Comparison of ENCODE assay signal across 12 cellular contexts in genomic region chr2:7899241-7899640, GRCh38.
A peak's percentile ranks its signal among the peaks of the same experiment; 100 is the strongest.
DNase-seq lines count a peak whose midpoint lies in the region; ATAC-seq and TF ChIP-seq lines count a peak whose summit lies in the region.
"Had no signal": no experiment of that assay in that cellular context is flagged by ENCODE, and none has a peak within 500 bp of the region (broad histone marks: within the 10 kb centered on the region; RNA-seq: fewer than 3 reads in every experiment).

No MANE protein-coding gene starts in this region.

- H3K27ac Mint-ChIP-seq in IgD-negative memory B cell: no peak overlapping the region
- peak overlapping the region; percentile 7 for H3K27ac Mint-ChIP-seq in dendritic cell treated with granulocyte-macrophage colony-stimulating factor and Interleukin-4, amounts not matched to agents 40 ng/mL and 50 ng/mL, for 4 days
- H3K27ac Mint-ChIP-seq: activated naive CD4-positive, alpha-beta T cell treated with anti-CD3 and anti-CD28 coated beads, Interleukin-2, amount 10 ng/mL, durations not matched to agents 7 days and 5 days; nephron had no signal

- DNase-seq in COR-L47 (lab: John Stamatoyannopoulos, UW) (peak; percentile 87), NCI-H2081 treated with DMSO at 0.1 percent for 48 hours (lab: John Stamatoyannopoulos, UW) (peak; percentile 94), SIG-M5 (lab: John Stamatoyannopoulos, UW) (no peak), esophagus muscularis mucosa (ENCODE audit: extremely low spot score) (no peak)
- DNase-seq: activated CD8-positive, alpha-beta memory T cell treated with anti-CD3 and anti-CD28 coated beads, Interleukin-2, amount 50 U/mL, for 4 hours; activated naive CD4-positive, alpha-beta T cell treated with anti-CD3 and anti-CD28 coated beads, Interleukin-2, amount 10 ng/mL, durations not matched to agents 7 days and 5 days; retina had no signal

- TF ChIP-seq EP300 in esophagus muscularis mucosa (IDR thresholded peaks at IDR 0.05): no peak

- no peaks in the 10 kb centered on the region for H3K27me3 ChIP-seq in esophagus muscularis mucosa

- H3K27ac ChIP-seq in esophagus muscularis mucosa (replicated peaks in 1 of 4): no peak overlapping the region

- H3K4me3 ChIP-seq in esophagus muscularis mucosa: no peak overlapping the region

- WGBS in esophagus muscularis mucosa: 53% methylated on average over 5 of the region's 5 CpGs

- H3K36me3 Mint-ChIP-seq in IgD-negative memory B cell: peaks cover 2% of the 10 kb centered on the region
- H3K36me3 Mint-ChIP-seq in dendritic cell treated with granulocyte-macrophage colony-stimulating factor and Interleukin-4, amounts not matched to agents 40 ng/mL and 50 ng/mL, for 4 days (ENCODE audit: low read depth): no peaks in the 10 kb centered on the region
- H3K36me3 Mint-ChIP-seq: activated naive CD4-positive, alpha-beta T cell treated with anti-CD3 and anti-CD28 coated beads, Interleukin-2, amount 10 ng/mL, durations not matched to agents 7 days and 5 days had no signal

- H3K27me3 Mint-ChIP-seq in IgD-negative memory B cell: peaks cover 19% of the 10 kb centered on the region
- peaks cover 18% of the 10 kb centered on the region for H3K27me3 Mint-ChIP-seq in dendritic cell treated with granulocyte-macrophage colony-stimulating factor and Interleukin-4, amounts not matched to agents 40 ng/mL and 50 ng/mL, for 4 days

- intact Hi-C loops in dendritic cell treated with granulocyte-macrophage colony-stimulating factor and Interleukin-4, amounts not matched to agents 40 ng/mL and 50 ng/mL, for 4 days (cut with micrococcal nuclease): no loop called here
- intact Hi-C loops in esophagus muscularis mucosa (cut with DNase I): no loop called here

- no peaks in the 10 kb centered on the region for H3K4me1 ChIP-seq in esophagus muscularis mucosa

- H3K9me3 Mint-ChIP-seq in IgD-negative memory B cell: peaks cover 0 to 7% (median 0%) of the 10 kb centered on the region in 3 donors
- H3K9me3 Mint-ChIP-seq in dendritic cell treated with granulocyte-macrophage colony-stimulating factor and Interleukin-4, amounts not matched to agents 40 ng/mL and 50 ng/mL, for 4 days: no peaks in the 10 kb centered on the region
- H3K9me3 Mint-ChIP-seq: activated naive CD4-positive, alpha-beta T cell treated with anti-CD3 and anti-CD28 coated beads, Interleukin-2, amount 10 ng/mL, durations not matched to agents 7 days and 5 days; nephron had no signal

- no peak for ATAC-seq in GM19452 (IDR thresholded peaks at IDR 0.05; ENCODE audit: unreplicated experiment)
- ATAC-seq in GM19328 (IDR thresholded peaks at IDR 0.05; ENCODE audit: unreplicated experiment): no peak

- H3K4me3 Mint-ChIP-seq in IgD-negative memory B cell: peak overlapping the region in 3 of 4 donors; percentile 9 to 19 (median 15)
- H3K4me3 Mint-ChIP-seq in dendritic cell treated with granulocyte-macrophage colony-stimulating factor and Interleukin-4, amounts not matched to agents 40 ng/mL and 50 ng/mL, for 4 days: no peak overlapping the region
- H3K4me3 Mint-ChIP-seq: activated naive CD4-positive, alpha-beta T cell treated with anti-CD3 and anti-CD28 coated beads, Interleukin-2, amount 10 ng/mL, durations not matched to agents 7 days and 5 days; nephron had no signal

- TF ChIP-seq CTCF in esophagus muscularis mucosa (IDR thresholded peaks at IDR 0.05): no peak

- H3K4me1 Mint-ChIP-seq in IgD-negative memory B cell: peaks cover 4 to 13% (median 9%) of the 10 kb centered on the region in 3 donors
- peaks cover 49% of the 10 kb centered on the region for H3K4me1 Mint-ChIP-seq in dendritic cell treated with granulocyte-macrophage colony-stimulating factor and Interleukin-4, amounts not matched to agents 40 ng/mL and 50 ng/mL, for 4 days (ENCODE audit: low read depth)
- H3K4me1 Mint-ChIP-seq: nephron had no signal

- H3K36me3 ChIP-seq in esophagus muscularis mucosa: no peaks in the 10 kb centered on the region

- no peaks in the 10 kb centered on the region for H3K9me3 ChIP-seq in esophagus muscularis mucosa

- no peak for TF ChIP-seq POLR2A in esophagus muscularis mucosa (IDR thresholded peaks at IDR 0.05; ENCODE audit: low read depth)

Comparison
In these comparisons a context has a peak if more than half of its experiments do, and no peak if none do; other contexts are left out.
1. DNase-seq: peak in COR-L47 (single experiment) and NCI-H2081 treated with DMSO at 0.1 percent for 48 hours (single experiment); none in SIG-M5 (single experiment) and esophagus muscularis mucosa (single experiment).